8 cellular contexts compared by ENCODE assay signal in the genomic region with DNA sequence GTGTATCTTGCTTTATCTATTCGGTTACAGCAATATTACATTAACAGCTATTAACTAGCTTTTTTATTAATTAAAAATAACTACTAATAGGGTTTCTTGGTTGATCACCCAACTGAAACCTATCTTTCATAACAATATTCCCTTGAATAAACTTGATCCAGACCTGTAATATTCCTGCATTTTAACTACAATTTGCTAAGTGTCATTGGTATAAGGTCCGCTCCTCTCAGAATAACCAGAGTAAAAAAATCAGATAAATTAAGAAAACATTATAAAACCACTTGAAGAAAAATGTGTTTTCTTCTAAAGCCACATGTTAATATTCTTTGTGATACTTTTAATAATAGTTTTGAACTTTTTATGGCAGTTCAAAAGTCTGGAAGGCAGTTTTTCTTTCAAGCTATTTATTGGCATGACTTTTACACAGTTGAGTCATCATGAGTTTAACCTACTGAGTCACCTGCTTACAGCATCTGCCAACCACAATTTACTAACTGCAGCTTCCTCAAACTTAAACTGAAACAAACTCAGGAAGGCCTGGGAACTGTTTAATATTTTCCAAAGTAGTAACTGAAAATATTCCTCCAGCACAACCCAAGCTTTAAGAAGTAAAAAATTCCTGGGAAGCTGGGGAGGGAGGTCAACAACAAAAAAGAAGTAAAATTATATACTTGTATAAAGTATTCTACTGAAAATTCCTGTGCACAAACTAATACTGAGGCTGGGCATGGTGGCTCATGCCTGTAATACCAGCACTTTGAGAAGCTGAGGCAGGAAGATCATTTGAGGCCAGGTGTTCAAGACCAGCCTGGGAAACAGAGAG.
DNase-seq lines count a peak whose midpoint lies in the region; ATAC-seq and TF ChIP-seq lines count a peak whose summit lies in the region.

No MANE protein-coding gene starts in this region.

- in situ Hi-C loops in ACHN (cut with HindIII; ENCODE audit: low pct_ligation_motif_present, low pct_unique_long_range_greater_than_20kb, low sequenced_read_pairs) = no loop called here

- ATAC-seq in GM18519 (IDR thresholded peaks at IDR 0.05; ENCODE audit: low FRiP score, unreplicated experiment) = peak; percentile 93
- ATAC-seq in HG03039 (IDR thresholded peaks at IDR 0.05; ENCODE audit: unreplicated experiment) = peak; percentile 95
- peak; percentile 72 to 86 for ATAC-seq in naive B cell (ENCODE audit: low read depth in 2 of 2)

- no peak overlapping the region for H3K4me3 Mint-ChIP-seq in naive B cell

- DNase-seq in ACHN (peak; percentile 96), OCI-M1 (lab: John Stamatoyannopoulos, UW) (peak; percentile 88), coronary artery (ENCODE audit: low spot score) (no peak), naive B cell (peak; percentile 33), NCI-H82 treated with DMSO at 0.1 percent for 48 hours (lab: John Stamatoyannopoulos, UW; ENCODE audit: unreplicated experiment) (no peak), T-helper 9 cell (no peak)

- no peaks in the 10 kb centered on the region for H3K36me3 Mint-ChIP-seq in naive B cell

- no peak for TF ChIP-seq CTCF in coronary artery (IDR thresholded peaks at IDR 0.05)

- H3K4me3 ChIP-seq in coronary artery = no peak overlapping the region

- peak overlapping the region; percentile 43 to 55 for H3K27ac ChIP-seq in coronary artery

- peak overlapping the region in 1 of 6 donors; percentile 79 for H3K27ac Mint-ChIP-seq in naive B cell

- peaks cover 32 to 78% (median 42%) of the 10 kb centered on the region in 3 donors for H3K4me1 Mint-ChIP-seq in naive B cell

- H3K9me3 Mint-ChIP-seq in naive B cell = no peaks in the 10 kb centered on the region

- no peaks in the 10 kb centered on the region for H3K27me3 Mint-ChIP-seq in naive B cell

Comparison
In these comparisons a context has a peak if more than half of its experiments do, and no peak if none do; other contexts are left out.
1. DNase-seq: peak in ACHN (single experiment), OCI-M1 (single experiment) and naive B cell (single experiment); none in coronary artery (single experiment), NCI-H82 treated with DMSO at 0.1 percent for 48 hours (single experiment) and T-helper 9 cell (single experiment).
2. Peak in every context shown above with its lines, with median percentiles within 50 percentile points of each other: ATAC-seq.